In the genomic region with DNA sequence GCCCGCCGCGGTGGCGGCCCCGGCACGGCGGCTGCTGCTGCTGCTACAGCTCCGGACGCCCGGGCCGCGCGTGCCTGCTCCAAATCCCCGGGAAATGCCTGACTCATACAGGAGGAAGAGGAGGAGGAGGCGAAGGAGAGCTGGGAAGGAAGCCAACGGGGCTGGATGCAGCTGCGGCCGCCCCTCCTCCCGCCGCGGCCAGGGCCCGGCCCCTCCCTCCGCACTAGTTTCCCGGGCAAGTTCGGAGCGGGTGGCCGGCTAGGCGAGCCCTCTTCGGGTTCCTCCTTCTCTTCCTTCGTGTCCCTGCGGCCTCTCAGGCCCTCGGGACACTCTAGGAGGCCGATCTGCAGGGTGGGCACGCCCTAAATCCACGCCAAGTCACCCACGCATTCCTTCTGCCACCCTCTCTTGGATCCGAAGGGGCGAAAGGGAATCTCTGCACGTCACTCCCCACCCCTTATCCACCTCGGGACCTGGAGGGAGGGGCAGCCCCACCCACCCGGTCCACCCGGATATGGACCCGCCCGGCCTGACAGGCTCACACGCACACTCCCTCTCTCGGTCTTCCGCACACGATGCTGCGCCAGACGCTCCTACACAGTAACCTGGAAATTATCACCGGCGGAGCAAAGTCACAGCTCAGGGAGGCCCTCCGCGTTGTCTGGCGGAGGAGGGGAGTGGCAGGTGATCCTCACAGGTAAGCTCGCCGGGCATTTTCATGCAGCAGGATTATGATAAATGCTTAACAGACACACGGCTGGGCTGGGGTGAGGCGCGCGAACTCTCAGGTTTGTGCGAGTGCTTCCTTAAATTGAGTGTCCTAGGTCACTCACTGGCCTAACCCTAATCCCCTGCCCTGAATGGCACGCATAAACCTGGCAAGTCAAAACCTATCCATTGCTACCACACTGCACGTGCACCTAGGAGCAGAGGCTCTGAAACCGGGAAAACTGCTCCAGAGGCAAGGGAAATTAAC, we compare ENCODE assay signal across 7 cellular contexts. TPM values are rescaled to one million over a fixed set of nuclear protein-coding genes. Genes with fewer than 3 reads are reported as not detected.
DNase-seq lines count a peak whose midpoint lies in the region; ATAC-seq, FAIRE-seq and TF ChIP-seq lines count a peak whose summit lies in the region.

A gene with protein sequence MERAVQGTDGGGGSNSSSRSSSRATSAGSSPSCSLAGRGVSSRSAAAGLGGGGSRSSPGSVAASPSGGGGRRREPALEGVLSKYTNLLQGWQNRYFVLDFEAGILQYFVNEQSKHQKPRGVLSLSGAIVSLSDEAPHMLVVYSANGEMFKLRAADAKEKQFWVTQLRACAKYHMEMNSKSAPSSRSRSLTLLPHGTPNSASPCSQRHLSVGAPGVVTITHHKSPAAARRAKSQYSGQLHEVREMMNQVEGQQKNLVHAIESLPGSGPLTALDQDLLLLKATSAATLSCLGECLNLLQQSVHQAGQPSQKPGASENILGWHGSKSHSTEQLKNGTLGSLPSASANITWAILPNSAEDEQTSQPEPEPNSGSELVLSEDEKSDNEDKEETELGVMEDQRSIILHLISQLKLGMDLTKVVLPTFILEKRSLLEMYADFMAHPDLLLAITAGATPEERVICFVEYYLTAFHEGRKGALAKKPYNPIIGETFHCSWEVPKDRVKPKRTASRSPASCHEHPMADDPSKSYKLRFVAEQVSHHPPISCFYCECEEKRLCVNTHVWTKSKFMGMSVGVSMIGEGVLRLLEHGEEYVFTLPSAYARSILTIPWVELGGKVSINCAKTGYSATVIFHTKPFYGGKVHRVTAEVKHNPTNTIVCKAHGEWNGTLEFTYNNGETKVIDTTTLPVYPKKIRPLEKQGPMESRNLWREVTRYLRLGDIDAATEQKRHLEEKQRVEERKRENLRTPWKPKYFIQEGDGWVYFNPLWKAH (minus strand): TSS at position 57 of the 976 bp plus-strand sequence. CDS start 83 bp downstream, outside the sequence.
A gene (plus strand): TSS at position 545 of the 976 bp plus-strand sequence. CDS start 7,330 bp downstream, outside the sequence.

- DNase-seq in GM13976 (ENCODE audit: low spot score) (peak; percentile 41), RCC 7860 (ENCODE audit: low spot score) (peak; percentile 88), astrocyte of the cerebellum (ENCODE audit: low read depth) (peak; percentile 74), right atrium auricular region (ENCODE audit: low spot score) (peak; percentile 87), NOMO-1 treated with DMSO at 0.1 percent for 48 hours (lab: John Stamatoyannopoulos, UW; ENCODE audit: unreplicated experiment) (no peak)

- no peak for TF ChIP-seq CTCF in GM13976 (IDR thresholded peaks at IDR 0.05; ENCODE audit: borderline replicate concordance, control extremely low read depth, extremely low read depth, insufficient read depth, missing control alignments)
- TF ChIP-seq CTCF in astrocyte of the cerebellum (IDR thresholded peaks at IDR 0.05; ENCODE audit: low read depth, low read length, missing control alignments) = no peak
- no peak for TF ChIP-seq CTCF in right atrium auricular region (IDR thresholded peaks at IDR 0.05)
- no peak for TF ChIP-seq CTCF in parathyroid adenoma (IDR thresholded peaks at IDR 0.05)

- H3K4me1 ChIP-seq in right atrium auricular region (peaks cover 0 to 24% of the 10 kb centered on the region in 2 donors), parathyroid adenoma (no peaks in the 10 kb centered on the region)

- H3K9ac ChIP-seq in parathyroid adenoma = peak within 1 kb of the TSS; percentile 43

- no peaks in the 10 kb centered on the region for H3K9me3 ChIP-seq in right atrium auricular region
- H3K9me3 ChIP-seq in parathyroid adenoma (ENCODE audit: control insufficient read depth, low read length) = no peaks in the 10 kb centered on the region

- H3K4me3 ChIP-seq in astrocyte of the cerebellum (ENCODE audit: low read depth, low read length) = peak within 1 kb of the TSS; percentile 51
- H3K4me3 ChIP-seq in right atrium auricular region = peak within 1 kb of the TSS; percentile 69 to 72
- peak within 1 kb of the TSS; percentile 55 for H3K4me3 ChIP-seq in parathyroid adenoma (ENCODE audit: low read depth, low read length)

- H3K27ac ChIP-seq in right atrium auricular region = peak within 1 kb of the TSS; percentile 76 to 86
- H3K27ac ChIP-seq in parathyroid adenoma = peak within 1 kb of the TSS; percentile 83

- H2AFZ ChIP-seq in parathyroid adenoma = peak within 1 kb of the TSS; percentile 100

- H3K4me2 ChIP-seq in parathyroid adenoma (ENCODE audit: low read length) = peak within 1 kb of the TSS; percentile 78

- no peak for FAIRE-seq in RCC 7860 (lab: Jason Lieb, UNC)

- H3K36me3 ChIP-seq in right atrium auricular region (no peaks in the 10 kb centered on the region), parathyroid adenoma (ENCODE audit: control insufficient read depth, insufficient read depth, low read length) (no peaks in the 10 kb centered on the region)

- peak; percentile 30 for ATAC-seq in HG03354 (IDR thresholded peaks at IDR 0.05; ENCODE audit: poor library complexity, severe bottlenecking, unreplicated experiment)

- in situ Hi-C loops in GM13976 (cut with MboI; ENCODE audit: low sequenced_read_pairs, unreplicated experiment) (no loop called here), astrocyte of the cerebellum (cut with HindIII; ENCODE audit: low sequenced_read_pairs) (no loop called here)

- H3K27me3 ChIP-seq in right atrium auricular region (no peaks in the 10 kb centered on the region), parathyroid adenoma (ENCODE audit: control insufficient read depth, insufficient read depth, low read length) (no peaks in the 10 kb centered on the region)

- no peaks in the 10 kb centered on the region for H3K79me2 ChIP-seq in parathyroid adenoma

RNA-seq across cellular contexts. Expression of the first gene that starts in this region (rescaled TPM):
- 1 to 10 TPM; 4.2 to 8.2 TPM for total RNA-seq in right atrium auricular region

RNA-seq across cellular contexts. Expression of the second gene that starts in this region (rescaled TPM):
- under 1 TPM in 1 of 2 donors, not detected in 1; 0.28 TPM for total RNA-seq in right atrium auricular region
